In the genomic region with DNA sequence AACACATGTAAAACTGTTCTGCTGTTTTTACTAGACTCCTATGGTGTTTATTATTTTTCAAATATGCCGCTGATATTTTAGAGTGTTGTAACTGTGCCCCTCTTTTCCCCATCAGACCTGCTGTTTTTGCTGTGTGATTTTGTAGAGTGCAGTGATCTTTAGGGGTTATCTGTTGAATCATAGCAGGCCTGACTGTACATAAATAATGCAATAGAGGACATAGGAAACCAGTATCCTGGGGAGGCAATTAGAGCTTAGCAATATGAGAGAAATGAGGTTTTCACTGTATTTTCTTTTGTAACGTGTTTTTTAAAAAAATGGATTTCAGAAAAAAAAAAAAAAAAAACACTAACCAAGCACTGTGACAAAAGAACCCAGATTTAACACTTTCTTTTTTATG, we compare ENCODE assay signal across 16 cellular contexts.
DNase-seq lines count a peak whose midpoint lies in the region; ATAC-seq and TF ChIP-seq lines count a peak whose summit lies in the region.
"Had no signal": no experiment of that assay in that cellular context is flagged by ENCODE, and none has a peak within 500 bp of the region (broad histone marks: within the 10 kb centered on the region; RNA-seq: fewer than 3 reads in every experiment).

No MANE protein-coding gene starts in this region.

- ATAC-seq in omental fat pad (ENCODE audit: low FRiP score) = no peak
- ATAC-seq: GM23338, HCT116 had no signal

- no peak for TF ChIP-seq CTCF in omental fat pad (IDR thresholded peaks at IDR 0.05)

- DNase-seq in amniotic epithelial cell (ENCODE audit: low read depth) (peak; percentile 7), fibroblast of peridontal ligament (ENCODE audit: extremely low read depth) (peak; percentile 14), iris pigment epithelial cell (ENCODE audit: low read depth) (peak; percentile 61), OCI-M2 (lab: John Stamatoyannopoulos, UW; ENCODE audit: unreplicated experiment) (no peak), omental fat pad (ENCODE audit: low spot score) (no peak)
- no peak for DNase-seq in NK-92 treated with Interleukin-12 subunit alpha and Interleukin-12 subunit beta, amount 100 ng/mL, for 24 hours (lab: John Stamatoyannopoulos, UW)
- DNase-seq: C1 segment of cervical spinal cord; Calu3; CD4-positive, alpha-beta memory T cell; COR-L47; DMS53; DMS79 treated with DMSO at 0.1 percent for 48 hours; GF-D8; H9 had no signal

Comparison
In these comparisons a context has a peak if more than half of its experiments do, and no peak if none do; other contexts are left out.
1. DNase-seq: peak in amniotic epithelial cell (single experiment), fibroblast of peridontal ligament (single experiment) and iris pigment epithelial cell (single experiment); none in OCI-M2 (single experiment), omental fat pad (single experiment) and NK-92 treated with Interleukin-12 subunit alpha and Interleukin-12 subunit beta, amount 100 ng/mL, for 24 hours (single experiment).